Comparison of ENCODE assay signal across 1 cellular context in genomic region chr21:38511662-38512243, GRCh38.
TF ChIP-seq lines count a peak whose summit lies in the region.

No MANE protein-coding gene starts in this region.

TF ChIP-seq in H1, 55 proteins besides CTCF, POLR2A, EP300 and RAD21 (continued from another document):
- TF ChIP-seq MAX (IDR thresholded peaks at IDR 0.05) = no peak
- no peak for TF ChIP-seq KDM1A (IDR thresholded peaks at IDR 0.05; ENCODE audit: borderline replicate concordance, low read length)
